16 cellular contexts compared by ENCODE assay signal in the genomic region with DNA sequence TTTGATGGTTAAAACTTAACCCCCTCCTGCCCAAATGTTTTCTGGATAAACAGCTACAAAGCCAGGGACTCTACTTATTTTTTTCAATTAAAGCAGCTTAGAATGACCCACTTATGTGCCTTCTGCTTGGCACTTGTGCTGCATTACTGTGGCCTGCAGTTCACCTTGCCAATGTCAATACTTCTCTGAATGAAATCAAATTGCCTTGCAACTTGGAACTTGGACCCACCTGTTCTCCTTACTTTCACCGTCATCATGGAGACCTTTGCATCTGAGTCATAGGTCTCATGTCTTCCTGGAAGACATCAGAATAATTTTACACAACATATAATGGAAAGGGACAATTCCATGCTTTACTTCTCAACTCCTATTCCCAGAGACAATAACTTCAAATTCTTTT.
"Had no signal": no experiment of that assay in that cellular context is flagged by ENCODE, and none has a peak within 500 bp of the region (broad histone marks: within the 10 kb centered on the region; RNA-seq: fewer than 3 reads in every experiment).

No MANE protein-coding gene starts in this region.

- H3K27me3 ChIP-seq: ascending aorta, spleen had no signal

- H3K36me3 ChIP-seq: ascending aorta, spleen had no signal

- DNase-seq: activated CD8-positive, alpha-beta memory T cell treated with anti-CD3 and anti-CD28 coated beads, Interleukin-2, amount 50 U/mL, for 4 hours; activated CD8-positive, alpha-beta T cell treated with anti-CD3 and anti-CD28 coated beads for 36 hours; activated naive CD4-positive, alpha-beta T cell; effector CD4-positive, alpha-beta T cell; foreskin melanocyte; midbrain; natural killer cell; right cardiac atrium; spleen; stimulated activated CD4-positive, alpha-beta T cell treated with anti-CD3 and anti-CD28 coated beads, Interleukin-1b, Interleukin-23, amount 100 ng/mL, for 48 hours; T-helper 9 cell had no signal

- FAIRE-seq: endothelial cell of umbilical vein had no signal

- H3K4me1 ChIP-seq: ascending aorta, spleen had no signal

- H3K4me3 ChIP-seq: ascending aorta, lung, spleen had no signal

- H3K27ac ChIP-seq: ascending aorta, spleen, VCaP had no signal

- ATAC-seq: activated CD8-positive, alpha-beta T cell treated with anti-CD3 and anti-CD28 coated beads for 36 hours; natural killer cell; stimulated activated memory B cell treated with anti-CD40 and anti-IgM and Interleukin-4, amounts not matched to agents 10 μg/mL and 1 μg/mL and 100 μg/mL, for 72 hours had no signal
